In genomic region chr4:67545199-67545995, GRCh38 we compare ENCODE assay signal across 8 cellular contexts. TPM values are rescaled to one million over a fixed set of nuclear protein-coding genes. Genes with fewer than 3 reads are reported as not detected.
DNase-seq lines count a peak whose midpoint lies in the region; ATAC-seq, FAIRE-seq and TF ChIP-seq lines count a peak whose summit lies in the region.

TSS of gene CENPC (minus strand) at chr4:67545503. CDS start at chr4:67545355, 148 bp downstream.

- peak; percentile 95 for FAIRE-seq in GM12892 (lab: Jason Lieb, UNC)

- H3K4me3 ChIP-seq in adrenal gland (peak within 1 kb of the TSS; percentile 28 to 98 (median 82)), heart right ventricle (peak within 1 kb of the TSS; percentile 48 to 92 (median 79)), upper lobe of right lung (peak within 1 kb of the TSS; percentile 74)

- H3K27me3 ChIP-seq in adrenal gland (no peaks in the 10 kb centered on the region), heart right ventricle (no peaks in the 10 kb centered on the region), upper lobe of right lung (no peaks in the 10 kb centered on the region)

- no peak for TF ChIP-seq CTCF in adrenal gland (IDR thresholded peaks at IDR 0.05)
- TF ChIP-seq CTCF in heart right ventricle (IDR thresholded peaks at IDR 0.05): no peak
- no peak for TF ChIP-seq CTCF in upper lobe of right lung (IDR thresholded peaks at IDR 0.05)

- H3K36me3 ChIP-seq in adrenal gland (replicated peaks in 1 of 2): peaks cover 0 to 3% of the 10 kb centered on the region in 2 donors
- peaks cover 0 to 32% (median 0%) of the 10 kb centered on the region in 9 donors for H3K36me3 ChIP-seq in heart right ventricle
- H3K36me3 ChIP-seq in upper lobe of right lung: peaks cover 3% of the 10 kb centered on the region

- DNase-seq in GM12892 (ENCODE audit: insufficient read length): peak; percentile 65
- DNase-seq in NCI-H146 (lab: John Stamatoyannopoulos, UW): peak; percentile 99
- peak; percentile 79 to 97 (median 83) for DNase-seq in T-helper 1 cell
- peak; percentile 95 to 99 (median 98) for DNase-seq in adrenal gland
- DNase-seq in heart right ventricle: peak; percentile 96 to 97
- peak; percentile 99 for DNase-seq in posterior vena cava (ENCODE audit: low spot score)
- peak; percentile 98 for DNase-seq in upper lobe of right lung

- intact Hi-C loops in adrenal gland (cut with DNase I) (loop anchor here in 1 of 2 donors (10.0 kb wide), 1 partner anchor 149 kb away; no protein-coding TSS in a partner anchor), heart right ventricle (cut with DNase I) (loop anchor here in 5 of 10 donors (5.0 to 10.0 kb wide), 4 partner anchors 79 to 799 kb away; partner anchors contain the start of gene UBA6 (in 3 of the 5)), posterior vena cava (cut with DNase I) (no loop called here), upper lobe of right lung (cut with DNase I) (no loop called here)

- H3K9me3 ChIP-seq in adrenal gland (replicated peaks in 1 of 3) (peaks cover 0 to 6% (median 0%) of the 10 kb centered on the region in 3 donors), heart right ventricle (no peaks in the 10 kb centered on the region), upper lobe of right lung (no peaks in the 10 kb centered on the region)

- H3K4me1 ChIP-seq in adrenal gland (replicated peaks in 1 of 2): peaks cover 0 to 24% of the 10 kb centered on the region in 2 donors
- H3K4me1 ChIP-seq in heart right ventricle: peaks cover 0 to 39% (median 25%) of the 10 kb centered on the region in 9 donors
- H3K4me1 ChIP-seq in upper lobe of right lung: peaks cover 21% of the 10 kb centered on the region

- H3K27ac ChIP-seq in adrenal gland (peak within 1 kb of the TSS; percentile 91 to 95 (median 92)), heart right ventricle (peak within 1 kb of the TSS; percentile 28 to 98 (median 90)), upper lobe of right lung (peak within 1 kb of the TSS; percentile 95)

- ATAC-seq in HG02852 (IDR thresholded peaks at IDR 0.05; ENCODE audit: unreplicated experiment) (peak; percentile 95), heart right ventricle (peak; percentile 99 to 100 (median 100)), upper lobe of right lung (peak; percentile 100)

- TF ChIP-seq POLR2A in GM12892 (IDR thresholded peaks at IDR 0.05; ENCODE audit: low read depth, low read length) (peak; percentile 97), adrenal gland (IDR thresholded peaks at IDR 0.05) (peak; percentile 91 to 96)

- 0 to 2% (median 0%) methylated on average over 19 to 53 of the region's 53 CpGs for WGBS in adrenal gland, 4 donors
- 0% methylated on average over 53 of the region's 53 CpGs for WGBS in heart right ventricle, 2 donors

RNA-seq across cellular contexts. Expression of gene CENPC, which starts in this region (rescaled TPM):
- polyA plus RNA-seq in GM12892 (2012; ENCODE audit: missing spikeins): 16.9 TPM
- total RNA-seq in adrenal gland (10 to 100 TPM in 6 of 8 donors, 1 to 10 TPM in 2; 8.0 to 31.1 (median 19.3) TPM), heart right ventricle (10 to 100 TPM in 7 of 10 donors, 1 to 10 TPM in 3; 7.0 to 12.9 (median 11.5) TPM), posterior vena cava (10 to 100 TPM; 18.3 to 20.1 TPM), upper lobe of right lung (24.0 TPM)
- polyA plus RNA-seq in adrenal gland (10 to 100 TPM in 1 of 3 donors, 1 to 10 TPM in 2; 5.8 to 14.5 (median 7.2) TPM), heart right ventricle (1 to 10 TPM; 2.3 to 4.0 TPM)

Comparison
In these comparisons a context has a peak if more than half of its experiments do, and no peak if none do; other contexts are left out.
1. Peak in every context shown above with its lines: DNase-seq, ATAC-seq, H3K4me3 ChIP-seq and H3K27ac ChIP-seq.